Comparison of ENCODE assay signal across 14 cellular contexts in the genomic region with DNA sequence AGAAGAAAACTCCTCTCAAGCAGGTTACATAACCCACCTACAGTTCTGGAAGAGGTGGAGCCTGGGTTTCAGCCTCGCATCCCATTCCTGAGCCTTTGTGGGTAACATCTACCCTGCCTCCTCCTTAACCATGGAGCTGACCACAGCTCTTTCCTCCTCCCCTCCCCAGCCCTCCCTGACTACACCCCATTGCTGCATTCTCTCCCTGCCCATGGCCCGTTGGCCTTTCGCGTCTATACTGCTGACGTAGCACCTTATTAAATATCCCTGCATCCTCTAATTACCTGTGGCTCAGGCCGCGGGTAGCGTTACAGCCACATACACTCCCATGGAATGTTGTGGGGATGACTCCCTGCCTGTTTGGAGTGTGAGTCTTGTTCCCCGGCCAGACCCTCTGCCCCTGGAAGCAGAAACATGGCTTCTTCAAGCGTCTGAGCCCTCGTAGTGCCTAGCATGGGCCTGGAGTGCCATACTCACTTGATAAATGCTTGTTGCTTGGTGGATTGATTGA.
DNase-seq lines count a peak whose midpoint lies in the region; ATAC-seq and TF ChIP-seq lines count a peak whose summit lies in the region.
"Had no signal": no experiment of that assay in that cellular context is flagged by ENCODE, and none has a peak within 500 bp of the region (broad histone marks: within the 10 kb centered on the region; RNA-seq: fewer than 3 reads in every experiment).

No MANE protein-coding gene starts in this region.

- CTCF ChIA-PET in T-cell (lab: Charles Lee): no interaction called here

- intact Hi-C loops in esophagus squamous epithelium (cut with DNase I): no loop called here

- H4K20me1 ChIP-seq in GM23248 (ENCODE audit: insufficient read depth): no peaks in the 10 kb centered on the region

- H3K4me3 ChIP-seq in GM23248: no peak overlapping the region
- H3K4me3 ChIP-seq in SJSA1: no peak overlapping the region
- H3K4me3 ChIP-seq in esophagus squamous epithelium: no peak overlapping the region
- no peak overlapping the region for H3K4me3 ChIP-seq in skin epidermis
- H3K4me3 ChIP-seq: ovary, tibial artery had no signal

- H3K4me2 ChIP-seq in GM23248 (ENCODE audit: unreplicated experiment): no peak overlapping the region

- no peak overlapping the region for H3K4me3 Mint-ChIP-seq in T-cell
- H3K4me3 Mint-ChIP-seq: activated B cell treated with CpG ODN at 0.5 μM for 24 hours had no signal

- no peaks in the 10 kb centered on the region for H3K9me2 ChIP-seq in GM23248 (ENCODE audit: insufficient read depth)

- H3K27ac ChIP-seq in GM23248 (no peak overlapping the region), SJSA1 (no peak overlapping the region), esophagus squamous epithelium (peak overlapping the region; percentile 50 to 77 (median 64)), skin epidermis (peak overlapping the region in 18 of 21 experiments; percentile 18 to 79 (median 66))
- H3K27ac ChIP-seq: ovary, tibial artery had no signal

- no peaks in the 10 kb centered on the region for H3K36me3 ChIP-seq in GM23248 (ENCODE audit: low read depth)
- no peaks in the 10 kb centered on the region for H3K36me3 ChIP-seq in SJSA1
- H3K36me3 ChIP-seq in esophagus squamous epithelium: no peaks in the 10 kb centered on the region
- H3K36me3 ChIP-seq: ovary, tibial artery had no signal

- no peaks in the 10 kb centered on the region for H3K9me3 ChIP-seq in GM23248 (ENCODE audit: low read depth)
- H3K9me3 ChIP-seq in SJSA1 (replicated peaks): no peaks in the 10 kb centered on the region
- no peaks in the 10 kb centered on the region for H3K9me3 ChIP-seq in esophagus squamous epithelium
- H3K9me3 ChIP-seq: ovary, tibial artery had no signal

- no peak for TF ChIP-seq POLR2A in esophagus squamous epithelium (IDR thresholded peaks at IDR 0.05)

- TF ChIP-seq CTCF in esophagus squamous epithelium (IDR thresholded peaks at IDR 0.05): no peak

- no peaks in the 10 kb centered on the region for H3K4me1 Mint-ChIP-seq in T-cell
- H3K4me1 Mint-ChIP-seq: activated B cell treated with CpG ODN at 0.5 μM for 24 hours had no signal

- no peaks in the 10 kb centered on the region for H3K79me2 ChIP-seq in GM23248 (ENCODE audit: insufficient read depth)

- H3K27ac Mint-ChIP-seq in T-cell: no peak overlapping the region
- H3K27ac Mint-ChIP-seq: activated B cell treated with CpG ODN at 0.5 μM for 24 hours had no signal

- peaks cover 19% of the 10 kb centered on the region for H3F3A ChIP-seq in GM23248 (ENCODE audit: insufficient read depth)

- H3K9me3 Mint-ChIP-seq in T-cell: no peaks in the 10 kb centered on the region
- H3K9me3 Mint-ChIP-seq: activated B cell treated with CpG ODN at 0.5 μM for 24 hours had no signal

- H2AFZ ChIP-seq in GM23248: no peak overlapping the region

- no peak overlapping the region for H3K9ac ChIP-seq in GM23248

- WGBS in GM23248 (ENCODE audit: low coverage in 1 of 2, low lambda C conversion rate in 2 of 2, missing lambda C conversion rate in 2 of 2), 2 experiments: 55 to 74% methylated on average over 11 of the region's 11 CpGs
- 82 to 84% methylated on average over 10 to 11 of the region's 11 CpGs for WGBS in esophagus squamous epithelium, 2 donors

- DNase-seq in GM23248: peak; percentile 40
- peak; percentile 51 to 70 for DNase-seq in SJSA1 (ENCODE audit: low read depth in 1 of 2, low spot score in 2 of 2)
- DNase-seq in esophagus squamous epithelium (lab: John Stamatoyannopoulos, UW): no peak
- DNase-seq in NCI-H2196 (lab: John Stamatoyannopoulos, UW; ENCODE audit: unreplicated experiment): no peak
- DNase-seq in DMS53 treated with DMSO at 0.1 percent for 48 hours (lab: John Stamatoyannopoulos, UW; ENCODE audit: unreplicated experiment): no peak
- no peak for DNase-seq in T-cell
- DNase-seq: activated B cell treated with CpG ODN at 0.5 μM for 24 hours; activated T-cell treated with anti-CD3 and anti-CD28 coated beads, Interleukin-2, amount 50 U/mL, for 1 hour; left ventricle myocardium superior; NCI-H2171 treated with DMSO at 0.1 percent for 48 hours; ovary had no signal

- in situ Hi-C loops in GM23248 (cut with MboI): no loop called here

- ATAC-seq in T-cell (replicated peaks in 1 of 4): no peak
- no peak for ATAC-seq in HG03280 (IDR thresholded peaks at IDR 0.05; ENCODE audit: unreplicated experiment)

- no peaks in the 10 kb centered on the region for H3K27me3 Mint-ChIP-seq in T-cell
- H3K27me3 Mint-ChIP-seq: activated B cell treated with CpG ODN at 0.5 μM for 24 hours had no signal

- H3K27me3 ChIP-seq in GM23248 (replicated peaks; ENCODE audit: insufficient read depth): no peaks in the 10 kb centered on the region
- no peaks in the 10 kb centered on the region for H3K27me3 ChIP-seq in SJSA1 (replicated peaks)
- H3K27me3 ChIP-seq in esophagus squamous epithelium: no peaks in the 10 kb centered on the region
- H3K27me3 ChIP-seq: ovary had no signal

- POLR2A ChIA-PET in T-cell (lab: Charles Lee): no interaction called here

- H3K4me1 ChIP-seq in GM23248 (ENCODE audit: insufficient read depth) (peaks cover 28% of the 10 kb centered on the region), SJSA1 (replicated peaks) (peaks cover 31% of the 10 kb centered on the region), esophagus squamous epithelium (peaks cover 12 to 53% (median 22%) of the 10 kb centered on the region in 3 donors)

- no peaks in the 10 kb centered on the region for H3K36me3 Mint-ChIP-seq in T-cell

Comparison
In these comparisons a context has a peak if more than half of its experiments do, and no peak if none do; other contexts are left out.
1. DNase-seq: peak in GM23248 (single experiment) and SJSA1 (2 of 2); none in esophagus squamous epithelium (single experiment), NCI-H2196 (single experiment), DMS53 treated with DMSO at 0.1 percent for 48 hours (single experiment) and T-cell (0 of 34).
2. H3K27ac ChIP-seq: peak in esophagus squamous epithelium (4 of 4) and skin epidermis (18 of 21); none in GM23248 (single experiment) and SJSA1 (single experiment).